In the genomic region with DNA sequence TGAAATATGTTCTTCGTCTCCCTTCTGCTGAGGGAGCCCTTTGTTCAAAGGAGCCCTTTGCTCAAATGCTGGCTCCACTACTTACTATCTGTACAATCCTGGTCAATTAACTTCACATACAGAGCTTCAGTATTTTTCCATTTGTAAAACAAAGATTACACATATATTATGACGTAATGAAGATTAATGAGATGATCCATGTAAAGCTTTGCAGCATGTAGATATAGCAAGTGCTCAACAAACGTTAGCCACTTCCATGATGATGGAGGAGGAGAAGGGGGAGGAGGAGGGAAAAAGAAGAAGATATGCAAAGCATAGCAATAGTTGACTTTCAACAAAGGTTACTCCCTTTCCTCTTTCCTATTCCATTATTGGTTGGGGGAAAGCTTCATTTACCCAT, we compare ENCODE assay signal across 39 cellular contexts. TPM values are rescaled to one million over a fixed set of nuclear protein-coding genes. Genes with fewer than 3 reads are reported as not detected.
"Had no signal": no experiment of that assay in that cellular context is flagged by ENCODE, and none has a peak within 500 bp of the region (broad histone marks: within the 10 kb centered on the region; RNA-seq: fewer than 3 reads in every experiment).

No MANE protein-coding gene starts in this region.

- H3K36me3 ChIP-seq: adrenal gland, breast epithelium, cardiac muscle cell had no signal

- H3K9me3 ChIP-seq: adrenal gland, ascending aorta, body of pancreas, breast epithelium had no signal

- H3K27ac Mint-ChIP-seq: activated naive CD4-positive, alpha-beta T cell treated with anti-CD3 and anti-CD28 coated beads for 36 hours; activated naive CD4-positive, alpha-beta T cell treated with anti-CD3 and anti-CD28 coated beads, Interleukin-2, amount 10 ng/mL, durations not matched to agents 7 days and 5 days; activated naive CD4-positive, alpha-beta T cell treated with anti-CD3 and anti-CD28 coated beads, Interleukin-2, amount 50 U/mL, for 24 hours; activated naive CD4-positive, alpha-beta T cell treated with anti-CD3 and anti-CD28 coated beads, Interleukin-2, amount 50 U/mL, for 72 hours; activated naive CD8-positive, alpha-beta T cell; activated naive CD8-positive, alpha-beta T cell treated with anti-CD3 and anti-CD28 coated beads for 36 hours; activated naive CD8-positive, alpha-beta T cell treated with anti-CD3 and anti-CD28 coated beads, Interleukin-2, amount 10 ng/mL, durations not matched to agents 7 days and 5 days; activated naive CD8-positive, alpha-beta T cell treated with anti-CD3 and anti-CD28 coated beads, Interleukin-2, amount 50 U/mL, for 24 hours; activated T-cell treated with anti-CD3 and anti-CD28 coated beads, Interleukin-2, amount 50 U/mL, for 24 hours; activated T-cell treated with anti-CD3 and anti-CD28 coated beads, Interleukin-2, amount 50 U/mL, for 72 hours; activated T-helper 1 cell treated with anti-CD3 and anti-CD28 coated beads, Interleukin-12 subunit alpha, Interleukin-12 subunit beta, Interleukin-2, Interleukin-4 antibody, amounts not matched to agents 30 ng/mL and 10 ng/mL and 1 ng/mL, durations not matched to agents 14 hours and 24 hours and 36 hours; activated T-helper 17 cell treated with anti-CD3 and anti-CD28 coated beads, Interleukin-2, amount 50 U/mL, for 72 hours; activated T-helper 2 cell treated with anti-CD3 and anti-CD28 coated beads, Interferon-gamma antibody, Interleukin-2, Interleukin-4, amounts not matched to agents 10 μg/mL and 5 μg/mL and 100 μg/mL, durations not matched to agents 14 hours and 24 hours and 36 hours; brain had no signal

- H3K9me3 Mint-ChIP-seq: activated naive CD4-positive, alpha-beta T cell treated with anti-CD3 and anti-CD28 coated beads for 36 hours; activated naive CD4-positive, alpha-beta T cell treated with anti-CD3 and anti-CD28 coated beads, Interleukin-2, amount 10 ng/mL, durations not matched to agents 7 days and 5 days; activated naive CD8-positive, alpha-beta T cell treated with anti-CD3 and anti-CD28 coated beads for 36 hours; activated naive CD8-positive, alpha-beta T cell treated with anti-CD3 and anti-CD28 coated beads, Interleukin-2, amount 10 ng/mL, durations not matched to agents 7 days and 5 days; activated T-cell treated with anti-CD3 and anti-CD28 coated beads, Interleukin-2, amount 50 U/mL, for 24 hours; activated T-cell treated with anti-CD3 and anti-CD28 coated beads, Interleukin-2, amount 50 U/mL, for 4 hours; activated T-helper 1 cell treated with anti-CD3 and anti-CD28 coated beads, Interleukin-12 subunit alpha, Interleukin-12 subunit beta, Interleukin-2, Interleukin-4 antibody, amounts not matched to agents 30 ng/mL and 10 ng/mL and 1 ng/mL, durations not matched to agents 14 hours and 24 hours and 36 hours; activated T-helper 2 cell treated with anti-CD3 and anti-CD28 coated beads, Interferon-gamma antibody, Interleukin-2, Interleukin-4, amounts not matched to agents 10 μg/mL and 5 μg/mL and 100 μg/mL, durations not matched to agents 14 hours and 24 hours and 36 hours had no signal

- H3K4me3 Mint-ChIP-seq: activated naive CD4-positive, alpha-beta T cell treated with anti-CD3 and anti-CD28 coated beads for 36 hours; activated naive CD4-positive, alpha-beta T cell treated with anti-CD3 and anti-CD28 coated beads, Interleukin-2, amount 10 ng/mL, durations not matched to agents 7 days and 5 days; activated naive CD4-positive, alpha-beta T cell treated with anti-CD3 and anti-CD28 coated beads, Interleukin-2, amount 50 U/mL, for 24 hours; activated naive CD8-positive, alpha-beta T cell; activated naive CD8-positive, alpha-beta T cell treated with anti-CD3 and anti-CD28 coated beads for 36 hours; activated naive CD8-positive, alpha-beta T cell treated with anti-CD3 and anti-CD28 coated beads, Interleukin-2, amount 10 ng/mL, durations not matched to agents 7 days and 5 days; activated naive CD8-positive, alpha-beta T cell treated with anti-CD3 and anti-CD28 coated beads, Interleukin-2, amount 50 U/mL, for 24 hours; activated T-cell treated with anti-CD3 and anti-CD28 coated beads, Interleukin-2, amount 50 U/mL, for 24 hours; activated T-cell treated with anti-CD3 and anti-CD28 coated beads, Interleukin-2, amount 50 U/mL, for 4 hours; activated T-cell treated with anti-CD3 and anti-CD28 coated beads, Interleukin-2, amount 50 U/mL, for 72 hours; activated T-helper 1 cell treated with anti-CD3 and anti-CD28 coated beads, Interleukin-12 subunit alpha, Interleukin-12 subunit beta, Interleukin-2, Interleukin-4 antibody, amounts not matched to agents 30 ng/mL and 10 ng/mL and 1 ng/mL, durations not matched to agents 14 hours and 24 hours and 36 hours; activated T-helper 17 cell treated with anti-CD3 and anti-CD28 coated beads, Interleukin-2, amount 50 U/mL, for 72 hours; brain; central memory CD8-positive, alpha-beta T cell had no signal

- H3K4me3 ChIP-seq: adrenal gland, ascending aorta, body of pancreas, breast epithelium, cardiac muscle cell had no signal

- DNase-seq: activated effector memory CD4-positive, alpha-beta T cell treated with anti-CD3 and anti-CD28 coated beads, Interleukin-2, amount 50 U/mL, for 16 hours; activated effector memory CD4-positive, alpha-beta T cell treated with Interleukin-2 at 50 U/mL for 16 hours; activated gamma-delta T cell; activated gamma-delta T cell treated with Interleukin-2 at 50 U/mL for 16 hours; activated naive CD4-positive, alpha-beta T cell; activated naive CD4-positive, alpha-beta T cell treated with anti-CD3 and anti-CD28 coated beads for 36 hours; activated naive CD4-positive, alpha-beta T cell treated with anti-CD3 and anti-CD28 coated beads, Interleukin-2, amount 10 ng/mL, durations not matched to agents 7 days and 5 days; activated naive CD4-positive, alpha-beta T cell treated with anti-CD3 and anti-CD28 coated beads, Interleukin-2, amount 50 U/mL, for 16 hours; activated naive CD4-positive, alpha-beta T cell treated with Interleukin-2 at 50 U/mL for 16 hours; activated naive CD8-positive, alpha-beta T cell treated with anti-CD3 and anti-CD28 coated beads for 36 hours; activated naive CD8-positive, alpha-beta T cell treated with anti-CD3 and anti-CD28 coated beads, Interleukin-2, amount 10 ng/mL, durations not matched to agents 7 days and 5 days; activated naive CD8-positive, alpha-beta T cell treated with anti-CD3 and anti-CD28 coated beads, Interleukin-2, amount 50 U/mL, for 24 hours; activated T-cell treated with anti-CD3 and anti-CD28 coated beads, Interleukin-2, amount 50 U/mL, for 1 hour; activated T-cell treated with anti-CD3 and anti-CD28 coated beads, Interleukin-2, amount 50 U/mL, for 24 hours; activated T-cell treated with anti-CD3 and anti-CD28 coated beads, Interleukin-2, amount 50 U/mL, for 4 hours; activated T-cell treated with anti-CD3 and anti-CD28 coated beads, Interleukin-2, amount 50 U/mL, for 48 hours; activated T-cell treated with anti-CD3 and anti-CD28 coated beads, Interleukin-2, amount 50 U/mL, for 72 hours; adrenal gland; amniotic stem cell; amygdala; anterior cingulate cortex; aorta; body of pancreas; brain microvascular endothelial cell; central memory CD4-positive, alpha-beta T cell; cerebellar nuclear complex had no signal

- ATAC-seq: activated naive CD4-positive, alpha-beta T cell treated with anti-CD3 and anti-CD28 coated beads, Interleukin-2, amount 50 U/mL, for 72 hours; activated naive CD8-positive, alpha-beta T cell treated with anti-CD3 and anti-CD28 coated beads, Interleukin-2, amount 50 U/mL, for 24 hours; activated T-cell treated with anti-CD3 and anti-CD28 coated beads, Interleukin-2, amount 50 U/mL, for 4 hours; activated T-cell treated with anti-CD3 and anti-CD28 coated beads, Interleukin-2, amount 50 U/mL, for 72 hours; activated T-helper 17 cell treated with anti-CD3 and anti-CD28 coated beads, Interleukin-2, amount 50 U/mL, for 72 hours; body of pancreas had no signal

- H3K27ac ChIP-seq: adrenal gland, ascending aorta, body of pancreas, brain microvascular endothelial cell, breast epithelium, cardiac muscle cell had no signal

- H3K4me1 ChIP-seq: adrenal gland, ascending aorta, body of pancreas, breast epithelium had no signal

- H3K27me3 ChIP-seq: adrenal gland, ascending aorta, body of pancreas, brain microvascular endothelial cell, breast epithelium had no signal

- H3K4me1 Mint-ChIP-seq: activated naive CD4-positive, alpha-beta T cell treated with anti-CD3 and anti-CD28 coated beads, Interleukin-2, amount 10 ng/mL, durations not matched to agents 7 days and 5 days; activated naive CD4-positive, alpha-beta T cell treated with anti-CD3 and anti-CD28 coated beads, Interleukin-2, amount 50 U/mL, for 24 hours; activated naive CD8-positive, alpha-beta T cell treated with anti-CD3 and anti-CD28 coated beads, Interleukin-2, amount 10 ng/mL, durations not matched to agents 7 days and 5 days; activated naive CD8-positive, alpha-beta T cell treated with anti-CD3 and anti-CD28 coated beads, Interleukin-2, amount 50 U/mL, for 24 hours; activated T-helper 17 cell treated with anti-CD3 and anti-CD28 coated beads, Interleukin-2, amount 50 U/mL, for 72 hours; brain; central memory CD8-positive, alpha-beta T cell had no signal

- FAIRE-seq: astrocyte, bronchial epithelial cell had no signal

RNA-seq across cellular contexts. Expression of a gene that starts 10.1 kb away (rescaled TPM):
- total RNA-seq: activated naive CD4-positive, alpha-beta T cell treated with anti-CD3 and anti-CD28 coated beads for 36 hours; activated naive CD4-positive, alpha-beta T cell treated with anti-CD3 and anti-CD28 coated beads, Interleukin-2, amount 50 U/mL, for 72 hours; activated naive CD8-positive, alpha-beta T cell treated with anti-CD3 and anti-CD28 coated beads, Interleukin-2, amount 10 ng/mL, durations not matched to agents 7 days and 5 days; activated T-helper 1 cell treated with anti-CD3 and anti-CD28 coated beads, Interleukin-12 subunit alpha, Interleukin-12 subunit beta, Interleukin-2, Interleukin-4 antibody, amounts not matched to agents 30 ng/mL and 10 ng/mL and 1 ng/mL, durations not matched to agents 14 hours and 24 hours and 36 hours; activated T-helper 2 cell treated with anti-CD3 and anti-CD28 coated beads, Interferon-gamma antibody, Interleukin-2, Interleukin-4, amounts not matched to agents 10 μg/mL and 5 μg/mL and 100 μg/mL, durations not matched to agents 14 hours and 24 hours and 36 hours had no signal
